In the genomic region with DNA sequence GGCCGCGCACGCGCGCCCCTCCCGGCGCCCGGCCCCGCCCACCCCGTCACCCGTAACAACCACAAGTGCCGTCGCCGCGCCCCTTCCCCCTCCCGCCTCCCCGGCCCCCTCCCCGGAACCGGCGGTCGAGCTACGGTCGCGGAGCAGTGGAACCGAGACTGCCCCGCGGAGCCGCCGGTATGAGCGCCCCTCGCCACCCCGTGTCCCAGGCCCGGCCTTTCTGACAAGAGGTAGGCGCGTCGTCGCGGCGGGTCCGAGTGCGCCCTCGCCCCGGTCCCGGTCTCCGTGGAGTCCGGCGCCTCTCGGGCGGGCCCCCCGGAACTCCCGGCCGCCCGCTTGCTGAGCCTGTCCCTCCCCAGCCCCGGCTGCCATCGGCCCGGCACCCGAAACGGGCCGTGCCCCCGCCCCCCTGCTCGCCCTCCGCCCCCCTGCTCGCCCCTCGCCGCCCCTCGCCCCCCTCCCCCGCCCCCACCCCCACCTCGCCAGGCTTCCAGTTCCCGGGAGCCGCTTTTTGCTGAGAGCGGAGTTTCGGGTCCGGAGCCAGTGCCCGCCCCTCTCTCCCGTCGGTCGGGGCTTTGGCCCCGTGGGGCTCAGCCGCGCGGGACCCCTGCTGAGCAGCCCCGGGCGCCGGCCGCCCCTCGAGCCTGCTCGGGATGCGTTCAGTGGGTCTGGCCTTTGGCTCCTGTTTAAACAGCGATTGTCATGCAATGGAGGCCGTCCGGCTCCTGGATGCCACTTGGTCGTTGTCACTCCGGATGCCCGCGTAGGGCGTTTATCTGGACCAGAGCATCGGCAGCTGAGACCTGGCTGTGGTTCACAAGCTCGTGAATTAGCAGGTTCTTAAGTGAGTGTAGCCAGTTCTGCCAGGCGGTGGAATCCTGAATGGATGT, we compare ENCODE assay signal across 8 cellular contexts. TPM values are rescaled to one million over a fixed set of nuclear protein-coding genes. Genes with fewer than 3 reads are reported as not detected.
DNase-seq lines count a peak whose midpoint lies in the region; ATAC-seq and TF ChIP-seq lines count a peak whose summit lies in the region.

A gene (plus strand): TSS at position 92 of the 890 bp plus-strand sequence. CDS start 2,628 bp downstream, outside the sequence.

- peak within 1 kb of the TSS; percentile 93 to 99 for H3K27ac ChIP-seq in left lung

- peaks cover 0 to 18% of the 10 kb centered on the region in 2 donors for H3K9me3 ChIP-seq in left lung

- H3K4me3 ChIP-seq in left lung, result peak within 1 kb of the TSS; percentile 63 to 78

- H3K27me3 Mint-ChIP-seq in chondrocyte (ENCODE audit: low read depth), result no peaks in the 10 kb centered on the region

- intact Hi-C loops in left lung (cut with DNase I), result loop anchor here (10.0 kb wide), 2 partner anchors 46 to 64 kb away; no protein-coding TSS in a partner anchor

- H3K27ac Mint-ChIP-seq in chondrocyte (ENCODE audit: unreplicated experiment), result peak within 1 kb of the TSS; percentile 92

- peaks cover 12% of the 10 kb centered on the region for H3K9me3 Mint-ChIP-seq in chondrocyte (ENCODE audit: low read depth)

- ATAC-seq in GM19455 (IDR thresholded peaks at IDR 0.05; ENCODE audit: unreplicated experiment), result peak; percentile 35
- ATAC-seq in left lung, result no peak

- H3K36me3 Mint-ChIP-seq in chondrocyte (ENCODE audit: low read depth), result peaks cover 4% of the 10 kb centered on the region

- peaks cover 13 to 78% of the 10 kb centered on the region in 2 donors for H3K4me1 ChIP-seq in left lung

- H3K4me1 Mint-ChIP-seq in chondrocyte (ENCODE audit: low read depth), result peaks cover 40% of the 10 kb centered on the region

- no peaks in the 10 kb centered on the region for H3K27me3 ChIP-seq in left lung

- H3K36me3 ChIP-seq in left lung, result peaks cover 0 to 24% of the 10 kb centered on the region in 2 donors

- no peak for TF ChIP-seq CTCF in chondrocyte (IDR thresholded peaks at IDR 0.05)
- TF ChIP-seq CTCF in left lung (IDR thresholded peaks at IDR 0.05), result no peak

- H3K4me3 Mint-ChIP-seq in chondrocyte (ENCODE audit: unreplicated experiment), result peak within 1 kb of the TSS; percentile 77

- DNase-seq in C1 segment of cervical spinal cord (lab: John Stamatoyannopoulos, UW) (peak in 8 of 14 donors; percentile 18 to 72 (median 55)), HUDEP-2 (lab: John Stamatoyannopoulos, UW; ENCODE audit: unreplicated experiment in 76 of 76) (peak in 71 of 76 experiments; percentile 12 to 83 (median 63)), T-helper 9 cell (peak; percentile 23), chondrocyte (ENCODE audit: low spot score) (no peak), left lung (peak in 1 of 2 donors; percentile 84), NCI-H2107 (lab: John Stamatoyannopoulos, UW) (no peak)
- peak in 2 of 3 experiments; percentile 8 to 15 for DNase-seq in stimulated activated CD4-positive, alpha-beta T cell treated with anti-CD3 and anti-CD28 coated beads, TNF-alpha, amount 100 ng/mL, for 4 hours (ENCODE audit: low read depth in 3 of 3)

RNA-seq across cellular contexts. Expression of the gene that starts here (rescaled TPM):
- total RNA-seq in chondrocyte, result 47.1 to 60.0 TPM (median 51.8 TPM) in 3 replicates
- 100 to 1,000 TPM in 1 of 2 donors, 10 to 100 TPM in 1; 84.7 to 151 TPM for total RNA-seq in left lung

Comparison
In these comparisons a context has a peak if more than half of its experiments do, and no peak if none do; other contexts are left out.
1. DNase-seq: peak in C1 segment of cervical spinal cord (8 of 14), HUDEP-2 (71 of 76), T-helper 9 cell (single experiment) and stimulated activated CD4-positive, alpha-beta T cell treated with anti-CD3 and anti-CD28 coated beads, TNF-alpha, amount 100 ng/mL, for 4 hours (2 of 3); none in chondrocyte (single experiment) and NCI-H2107 (single experiment).